In the genomic region with DNA sequence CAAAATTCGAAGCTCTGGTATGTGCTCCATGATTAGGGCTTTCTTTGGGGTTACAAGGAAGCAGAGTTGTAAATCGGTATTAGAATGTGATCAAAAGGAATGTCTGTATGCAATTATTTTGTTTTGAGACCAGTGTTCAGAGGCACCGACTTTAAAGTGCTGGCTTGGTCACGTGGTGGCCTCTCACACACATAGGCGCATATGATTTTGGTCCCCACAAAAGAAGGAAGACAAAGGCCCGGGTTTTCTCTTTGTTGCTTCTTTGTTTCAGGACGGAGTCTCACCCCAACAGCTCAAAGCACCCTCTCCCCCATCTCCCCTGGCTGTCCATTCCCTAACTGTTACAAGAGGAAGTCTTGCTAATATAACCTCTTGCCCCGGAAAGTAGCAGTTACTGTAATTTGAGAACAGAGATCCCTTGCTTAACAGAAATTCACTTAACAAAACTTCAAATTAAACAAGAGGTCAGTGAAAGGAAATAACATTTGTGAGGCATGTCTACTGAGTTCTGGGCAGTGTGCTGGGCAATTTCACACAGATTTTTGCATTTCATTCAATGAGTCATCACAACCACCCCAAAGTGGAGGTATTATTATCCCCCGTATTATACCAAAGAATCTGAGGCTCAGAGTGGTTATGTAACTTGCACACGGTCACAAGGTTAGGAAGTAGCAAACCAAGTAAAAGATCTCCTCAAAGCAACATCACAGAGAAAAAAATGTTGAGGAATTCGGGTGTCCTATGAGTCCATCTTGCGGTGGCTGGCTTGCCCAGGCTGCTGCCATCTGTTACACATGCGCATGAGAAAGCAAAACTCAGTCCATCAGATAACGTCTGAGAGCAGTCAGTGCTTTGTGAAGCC, we compare ENCODE assay signal across 14 cellular contexts.
DNase-seq lines count a peak whose midpoint lies in the region; ATAC-seq and TF ChIP-seq lines count a peak whose summit lies in the region.
"Had no signal": no experiment of that assay in that cellular context is flagged by ENCODE, and none has a peak within 500 bp of the region (broad histone marks: within the 10 kb centered on the region; RNA-seq: fewer than 3 reads in every experiment).

No MANE protein-coding gene starts in this region.

- no peaks in the 10 kb centered on the region for H3K36me3 ChIP-seq in BJ (ENCODE audit: control insufficient read depth, insufficient read depth, low read length)
- H3K36me3 ChIP-seq: suprapubic skin had no signal

- no peaks in the 10 kb centered on the region for H3K27me3 ChIP-seq in BJ (ENCODE audit: control insufficient read depth, insufficient read depth, low read length)
- H3K27me3 ChIP-seq: foreskin keratinocyte, suprapubic skin had no signal

- ATAC-seq in HG03442 (IDR thresholded peaks at IDR 0.05; ENCODE audit: unreplicated experiment): no peak
- ATAC-seq: foreskin keratinocyte, psoas muscle had no signal

- H3K27me3 Mint-ChIP-seq in neural crest cell (ENCODE audit: low read depth): no peaks in the 10 kb centered on the region

- H3K4me1 Mint-ChIP-seq in neural crest cell: peaks cover 50% of the 10 kb centered on the region

- CTCF ChIA-PET in BJ (lab: Yijun Ruan, JAX): interaction anchor here (0.9 to 1.4 kb wide), 4 partner anchors 12 to 77 kb away, joined by 3 to 6 read pairs (median 4); no protein-coding TSS in a partner anchor

- H3K9me3 Mint-ChIP-seq in neural crest cell: no peaks in the 10 kb centered on the region
- H3K9me3 Mint-ChIP-seq: activated T-cell treated with anti-CD3 and anti-CD28 coated beads, Interleukin-2, amount 50 U/mL, for 24 hours had no signal

- H3K27ac ChIP-seq in coronary artery (no peak overlapping the region), caudate nucleus (ENCODE audit: low read depth, low read length) (no peak overlapping the region)
- H3K27ac ChIP-seq: foreskin keratinocyte, psoas muscle, suprapubic skin had no signal

- peak overlapping the region; percentile 48 for H3K4me3 Mint-ChIP-seq in neural crest cell
- H3K4me3 Mint-ChIP-seq: activated T-cell treated with anti-CD3 and anti-CD28 coated beads, Interleukin-2, amount 50 U/mL, for 24 hours had no signal

- TF ChIP-seq CTCF in BJ (IDR thresholded peaks at IDR 0.05; ENCODE audit: insufficient read depth, low read depth, low read length) (peak; percentile 15; the same call in 1 of the 2 replicates), coronary artery (IDR thresholded peaks at IDR 0.05) (no peak), neural crest cell (conservative IDR thresholded peaks at IDR 0.05) (no peak)

- H3K4me3 ChIP-seq in BJ (ENCODE audit: low read depth, low read length) (no peak overlapping the region), coronary artery (no peak overlapping the region)
- H3K4me3 ChIP-seq: psoas muscle, suprapubic skin had no signal

- peak overlapping the region; percentile 93 for H3K27ac Mint-ChIP-seq in neural crest cell (ENCODE audit: unreplicated experiment)
- H3K27ac Mint-ChIP-seq: activated T-cell treated with anti-CD3 and anti-CD28 coated beads, Interleukin-2, amount 50 U/mL, for 24 hours had no signal

- H3K36me3 Mint-ChIP-seq in neural crest cell (ENCODE audit: low read depth): no peaks in the 10 kb centered on the region

- POLR2A ChIA-PET in BJ (lab: Charles Lee): no interaction called here

- DNase-seq in BJ (ENCODE audit: low read depth): peak; percentile 95
- DNase-seq in MV-4-11 (lab: John Stamatoyannopoulos, UW): peak; percentile 61
- peak; percentile 31 for DNase-seq in coronary artery (ENCODE audit: low spot score)
- peak; percentile 16 for DNase-seq in neural crest cell (ENCODE audit: low read depth, low spot score)
- DNase-seq in 8988T: no peak
- no peak for DNase-seq in NCI-H1048 (lab: John Stamatoyannopoulos, UW)
- no peak for DNase-seq in caudate nucleus (lab: John Stamatoyannopoulos, UW)
- DNase-seq: activated T-cell treated with anti-CD3 and anti-CD28 coated beads, Interleukin-2, amount 50 U/mL, for 24 hours; Caco-2; foreskin keratinocyte; psoas muscle; RPMI8226 had no signal

Comparison
In these comparisons a context has a peak if more than half of its experiments do, and no peak if none do; other contexts are left out.
1. DNase-seq: peak in BJ (single experiment), MV-4-11 (single experiment), coronary artery (single experiment) and neural crest cell (single experiment); none in 8988T (single experiment), NCI-H1048 (single experiment) and caudate nucleus (0 of 61).